9 cellular contexts compared by ENCODE assay signal in the genomic region with DNA sequence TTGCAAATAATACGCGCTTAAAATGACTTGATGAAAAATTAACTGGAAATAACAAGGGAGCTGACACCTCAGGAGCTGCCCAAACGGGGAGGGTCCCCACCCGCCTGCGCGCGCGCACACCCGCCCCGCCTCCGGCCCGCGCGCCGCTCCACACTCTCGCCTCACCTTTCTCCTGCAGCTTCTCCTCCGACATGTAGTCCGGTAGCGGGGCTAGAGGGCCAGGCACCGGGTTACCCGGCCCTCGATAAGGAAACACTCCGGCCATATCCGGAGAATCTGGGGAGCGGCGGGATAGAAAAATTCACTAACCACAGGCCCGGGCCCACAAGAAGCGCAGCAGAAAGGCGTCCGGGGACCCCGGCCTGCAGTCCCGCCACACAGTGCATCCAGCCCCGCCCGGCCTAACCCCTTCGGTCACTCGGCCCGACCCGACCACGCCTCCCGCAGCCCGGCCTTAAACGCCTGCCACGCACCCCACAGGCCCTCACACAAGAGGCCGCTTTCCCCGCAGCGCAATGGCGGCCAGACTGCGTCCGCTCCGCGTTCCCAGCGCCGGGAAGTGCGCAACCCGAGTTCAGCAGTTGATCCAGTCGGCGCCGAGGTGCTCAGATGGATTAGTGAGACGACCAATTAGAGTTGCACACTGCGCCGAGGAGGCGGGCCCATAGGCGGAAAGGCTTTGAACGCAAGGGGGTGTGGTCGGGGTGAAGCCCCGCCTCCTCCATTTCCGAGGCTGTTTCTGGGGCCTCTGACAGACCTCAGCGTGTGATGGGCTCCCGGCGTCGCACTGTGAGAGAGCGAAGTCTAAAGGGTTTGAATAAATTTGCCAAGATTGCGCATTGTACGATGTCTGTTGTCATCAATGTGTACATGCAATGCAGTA.
DNase-seq lines count a peak whose midpoint lies in the region; ATAC-seq, FAIRE-seq and TF ChIP-seq lines count a peak whose summit lies in the region.
"Had no signal": no experiment of that assay in that cellular context is flagged by ENCODE, and none has a peak within 500 bp of the region (broad histone marks: within the 10 kb centered on the region; RNA-seq: fewer than 3 reads in every experiment).

A gene (minus strand): TSS at position 561 of the 883 bp plus-strand sequence. CDS start 296 bp downstream, at position 265.

- peak; percentile 98 for ATAC-seq in GM19025 (IDR thresholded peaks at IDR 0.05; ENCODE audit: low read depth, unreplicated experiment)
- peak; percentile 97 for ATAC-seq in HG03342 (IDR thresholded peaks at IDR 0.05; ENCODE audit: unreplicated experiment)
- ATAC-seq in central memory CD8-positive, alpha-beta T cell (replicated peaks; ENCODE audit: extremely low read depth, poor library complexity, severe bottlenecking), result peak; percentile 99

- peak within 1 kb of the TSS; percentile 94 for H3K4me3 Mint-ChIP-seq in central memory CD8-positive, alpha-beta T cell

- TF ChIP-seq CTCF in AG09309 (IDR thresholded peaks at IDR 0.05; ENCODE audit: control insufficient read depth, insufficient read depth, low read depth, low read length, missing control alignments), result no peak

- no peaks in the 10 kb centered on the region for H3K27me3 Mint-ChIP-seq in central memory CD8-positive, alpha-beta T cell

- H3K27ac Mint-ChIP-seq in central memory CD8-positive, alpha-beta T cell (ENCODE audit: low read depth), result peak within 1 kb of the TSS; percentile 96

- H3K4me3 ChIP-seq in AG09309 (ENCODE audit: control insufficient read depth, low read depth, low read length), result peak within 1 kb of the TSS; percentile 61

- no peaks in the 10 kb centered on the region for H3K9me3 Mint-ChIP-seq in central memory CD8-positive, alpha-beta T cell

- FAIRE-seq in islet of Langerhans (lab: Jason Lieb, UNC), result peak; percentile 70
- FAIRE-seq: colon had no signal

- DNase-seq in AG09309 (ENCODE audit: low read depth) (peak; percentile 91), NCI-H446 (lab: John Stamatoyannopoulos, UW) (peak; percentile 93 to 98)
- DNase-seq in activated CD4-positive, CD25-positive, alpha-beta regulatory T cell treated with anti-CD3 and anti-CD28 coated beads, Interleukin-2, amount 50 U/mL, for 16 hours (ENCODE audit: low read depth, low spot score), result peak; percentile 96
- peak; percentile 95 to 98 for DNase-seq in central memory CD8-positive, alpha-beta T cell (ENCODE audit: low spot score in 2 of 2)
- DNase-seq in stimulated activated CD4-positive, alpha-beta T cell treated with anti-CD3 and anti-CD28 coated beads, Interleukin-12 subunit alpha, Interleukin-12 subunit beta, amount 100 ng/mL, for 4 hours, result peak; percentile 96

- peaks cover 45% of the 10 kb centered on the region for H3K4me1 Mint-ChIP-seq in central memory CD8-positive, alpha-beta T cell

- H3K36me3 Mint-ChIP-seq in central memory CD8-positive, alpha-beta T cell (ENCODE audit: insufficient read depth), result peaks cover 37% of the 10 kb centered on the region

Comparison
In these comparisons a context has a peak if more than half of its experiments do, and no peak if none do; other contexts are left out.
1. Peak in every context shown above with its lines: DNase-seq, ATAC-seq and H3K4me3 ChIP-seq.